1 cellular context compared by ENCODE assay signal in the genomic region with DNA sequence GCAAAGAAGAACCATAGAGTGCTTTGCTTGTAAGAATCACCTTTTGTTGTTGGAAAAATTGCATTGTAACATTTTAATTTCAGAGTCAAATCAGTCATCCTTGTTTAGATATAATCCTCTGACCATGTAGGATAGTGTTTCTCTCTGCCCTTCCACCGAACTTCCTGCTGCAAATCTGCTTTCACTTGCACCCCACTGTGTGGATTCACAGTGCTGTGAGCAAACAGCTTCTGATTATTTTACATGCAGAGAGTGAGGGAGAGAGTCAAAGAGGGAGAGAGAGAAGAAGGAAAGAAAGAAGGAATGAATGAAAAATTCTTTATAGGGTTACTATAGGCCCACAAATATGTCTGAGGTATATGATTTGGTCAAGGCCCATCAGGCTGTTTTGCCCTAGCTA.
TF ChIP-seq lines count a peak whose summit lies in the region.

No MANE protein-coding gene starts in this region.

TF ChIP-seq in SK-N-SH treated with all-trans-retinoic acid at 6 μM for 48 hours, 23 proteins besides CTCF, POLR2A, EP300 and RAD21 (continued from another document):
- TF ChIP-seq, protein P1, sequence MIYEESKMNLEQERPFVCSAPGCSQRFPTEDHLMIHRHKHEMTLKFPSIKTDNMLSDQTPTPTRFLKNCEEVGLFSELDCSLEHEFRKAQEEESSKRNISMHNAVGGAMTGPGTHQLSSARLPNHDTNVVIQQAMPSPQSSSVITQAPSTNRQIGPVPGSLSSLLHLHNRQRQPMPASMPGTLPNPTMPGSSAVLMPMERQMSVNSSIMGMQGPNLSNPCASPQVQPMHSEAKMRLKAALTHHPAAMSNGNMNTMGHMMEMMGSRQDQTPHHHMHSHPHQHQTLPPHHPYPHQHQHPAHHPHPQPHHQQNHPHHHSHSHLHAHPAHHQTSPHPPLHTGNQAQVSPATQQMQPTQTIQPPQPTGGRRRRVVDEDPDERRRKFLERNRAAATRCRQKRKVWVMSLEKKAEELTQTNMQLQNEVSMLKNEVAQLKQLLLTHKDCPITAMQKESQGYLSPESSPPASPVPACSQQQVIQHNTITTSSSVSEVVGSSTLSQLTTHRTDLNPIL (CRISPR knock-in tag; IDR thresholded peaks at IDR 0.05; ENCODE audit: low read depth), result no peak
- TF ChIP-seq, protein P2, sequence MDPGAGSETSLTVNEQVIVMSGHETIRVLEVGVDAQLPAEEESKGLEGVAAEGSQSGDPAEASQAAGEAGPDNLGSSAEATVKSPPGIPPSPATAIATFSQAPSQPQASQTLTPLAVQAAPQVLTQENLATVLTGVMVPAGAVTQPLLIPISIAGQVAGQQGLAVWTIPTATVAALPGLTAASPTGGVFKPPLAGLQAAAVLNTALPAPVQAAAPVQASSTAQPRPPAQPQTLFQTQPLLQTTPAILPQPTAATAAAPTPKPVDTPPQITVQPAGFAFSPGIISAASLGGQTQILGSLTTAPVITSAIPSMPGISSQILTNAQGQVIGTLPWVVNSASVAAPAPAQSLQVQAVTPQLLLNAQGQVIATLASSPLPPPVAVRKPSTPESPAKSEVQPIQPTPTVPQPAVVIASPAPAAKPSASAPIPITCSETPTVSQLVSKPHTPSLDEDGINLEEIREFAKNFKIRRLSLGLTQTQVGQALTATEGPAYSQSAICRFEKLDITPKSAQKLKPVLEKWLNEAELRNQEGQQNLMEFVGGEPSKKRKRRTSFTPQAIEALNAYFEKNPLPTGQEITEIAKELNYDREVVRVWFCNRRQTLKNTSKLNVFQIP (CRISPR knock-in tag; IDR thresholded peaks at IDR 0.05; ENCODE audit: borderline replicate concordance, low read depth), result no peak
- TF ChIP-seq ZFP30 (CRISPR knock-in tag; IDR thresholded peaks at IDR 0.05) (no peak), ZNF565 (CRISPR knock-in tag; conservative IDR thresholded peaks at IDR 0.05; ENCODE audit: low read depth) (no peak), BACH2 (CRISPR knock-in tag; IDR thresholded peaks at IDR 0.05; ENCODE audit: borderline replicate concordance) (no peak), ARNTL (CRISPR knock-in tag; IDR thresholded peaks at IDR 0.05; ENCODE audit: borderline replicate concordance, low read depth) (no peak)
- TF ChIP-seq, protein P3, sequence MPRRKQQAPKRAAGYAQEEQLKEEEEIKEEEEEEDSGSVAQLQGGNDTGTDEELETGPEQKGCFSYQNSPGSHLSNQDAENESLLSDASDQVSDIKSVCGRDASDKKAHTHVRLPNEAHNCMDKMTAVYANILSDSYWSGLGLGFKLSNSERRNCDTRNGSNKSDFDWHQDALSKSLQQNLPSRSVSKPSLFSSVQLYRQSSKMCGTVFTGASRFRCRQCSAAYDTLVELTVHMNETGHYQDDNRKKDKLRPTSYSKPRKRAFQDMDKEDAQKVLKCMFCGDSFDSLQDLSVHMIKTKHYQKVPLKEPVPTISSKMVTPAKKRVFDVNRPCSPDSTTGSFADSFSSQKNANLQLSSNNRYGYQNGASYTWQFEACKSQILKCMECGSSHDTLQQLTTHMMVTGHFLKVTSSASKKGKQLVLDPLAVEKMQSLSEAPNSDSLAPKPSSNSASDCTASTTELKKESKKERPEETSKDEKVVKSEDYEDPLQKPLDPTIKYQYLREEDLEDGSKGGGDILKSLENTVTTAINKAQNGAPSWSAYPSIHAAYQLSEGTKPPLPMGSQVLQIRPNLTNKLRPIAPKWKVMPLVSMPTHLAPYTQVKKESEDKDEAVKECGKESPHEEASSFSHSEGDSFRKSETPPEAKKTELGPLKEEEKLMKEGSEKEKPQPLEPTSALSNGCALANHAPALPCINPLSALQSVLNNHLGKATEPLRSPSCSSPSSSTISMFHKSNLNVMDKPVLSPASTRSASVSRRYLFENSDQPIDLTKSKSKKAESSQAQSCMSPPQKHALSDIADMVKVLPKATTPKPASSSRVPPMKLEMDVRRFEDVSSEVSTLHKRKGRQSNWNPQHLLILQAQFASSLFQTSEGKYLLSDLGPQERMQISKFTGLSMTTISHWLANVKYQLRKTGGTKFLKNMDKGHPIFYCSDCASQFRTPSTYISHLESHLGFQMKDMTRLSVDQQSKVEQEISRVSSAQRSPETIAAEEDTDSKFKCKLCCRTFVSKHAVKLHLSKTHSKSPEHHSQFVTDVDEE (CRISPR knock-in tag; IDR thresholded peaks at IDR 0.05), result no peak
